ENCODE assay signal across 16 cellular contexts in genomic region chr2:170712653-170713279, GRCh38. TPM values are rescaled to one million over a fixed set of nuclear protein-coding genes. Genes with fewer than 3 reads are reported as not detected.
A peak's percentile ranks its signal among the peaks of the same experiment; 100 is the strongest.
DNase-seq lines count a peak whose midpoint lies in the region; ATAC-seq and TF ChIP-seq lines count a peak whose summit lies in the region.
"Had no signal": no experiment of that assay in that cellular context is flagged by ENCODE, and none has a peak within 500 bp of the region (broad histone marks: within the 10 kb centered on the region; RNA-seq: fewer than 3 reads in every experiment).

No MANE protein-coding gene starts in this region.

- TF ChIP-seq CTCF in GM23338 (conservative IDR thresholded peaks at IDR 0.05; ENCODE audit: low read depth in 2 of 2) (no peak), neural crest cell (conservative IDR thresholded peaks at IDR 0.05) (no peak), tibial artery (IDR thresholded peaks at IDR 0.05) (no peak)

- H3K4me2 ChIP-seq in GM23338 = peak overlapping the region; percentile 81

- intact Hi-C loops in tibial artery (cut with DNase I; ENCODE audit: low total_unique reads) = loop anchor here (10.0 kb wide), 1 partner anchor 308 kb away; no protein-coding TSS in a partner anchor

- H4K20me1 ChIP-seq in GM23338 (replicated peaks; ENCODE audit: insufficient read depth) = peaks cover 11% of the 10 kb centered on the region; the same call in 1 of the 2 replicates

- DNase-seq in T-helper 1 cell (no peak), GM23338 (ENCODE audit: low spot score) (peak; percentile 40), neural crest cell (ENCODE audit: low read depth, low spot score) (no peak), tibial artery (no peak)
- no peak for DNase-seq in effector memory CD8-positive, alpha-beta T cell
- DNase-seq: 8988T; activated CD4-positive, alpha-beta T cell treated with anti-CD3 and anti-CD28 coated beads, Interleukin-2, amount 50 U/mL, for 4 hours; GM23248; T-helper 9 cell; transverse colon had no signal

- no peak overlapping the region for H3K27ac ChIP-seq in GM23338 (ENCODE audit: low read depth)
- no peak overlapping the region for H3K27ac ChIP-seq in tibial artery
- H3K27ac ChIP-seq: GM23248, prostate gland had no signal

- H2AFZ ChIP-seq in GM23338 = peak overlapping the region; percentile 28; the same call in 1 of the 2 replicates
- H2AFZ ChIP-seq: GM23248 had no signal

- H3K27me3 Mint-ChIP-seq in T-helper 1 cell treated with Interleukin-12 subunit alpha and Interleukin-12 subunit beta and Interleukin-4 antibody, amounts not matched to agents 30 μg/mL and 1 μg/mL, for 36 hours (ENCODE audit: low read depth) = peaks cover 78% of the 10 kb centered on the region
- H3K27me3 Mint-ChIP-seq in GM23338 (ENCODE audit: insufficient read depth, low read depth, poor library complexity) (peaks cover 92% of the 10 kb centered on the region), neural crest cell (ENCODE audit: low read depth) (peaks cover 97% of the 10 kb centered on the region)
- peaks cover 66 to 81% of the 10 kb centered on the region in 2 donors for H3K27me3 Mint-ChIP-seq in effector memory CD8-positive, alpha-beta T cell

- no peaks in the 10 kb centered on the region for H3K9me3 Mint-ChIP-seq in T-helper 1 cell treated with Interleukin-12 subunit alpha and Interleukin-12 subunit beta and Interleukin-4 antibody, amounts not matched to agents 30 μg/mL and 1 μg/mL, for 36 hours
- peaks cover 6% of the 10 kb centered on the region; the same call in 2 of the 3 replicates for H3K9me3 Mint-ChIP-seq in GM23338
- no peaks in the 10 kb centered on the region for H3K9me3 Mint-ChIP-seq in effector memory CD8-positive, alpha-beta T cell
- H3K9me3 Mint-ChIP-seq in neural crest cell = peaks cover 2% of the 10 kb centered on the region

- H3K79me2 ChIP-seq in GM23338 (replicated peaks; ENCODE audit: insufficient read depth) = no peaks in the 10 kb centered on the region

- H3K36me3 Mint-ChIP-seq in T-helper 1 cell treated with Interleukin-12 subunit alpha and Interleukin-12 subunit beta and Interleukin-4 antibody, amounts not matched to agents 30 μg/mL and 1 μg/mL, for 36 hours (ENCODE audit: low read depth) = peaks cover 2% of the 10 kb centered on the region
- H3K36me3 Mint-ChIP-seq in GM23338 (ENCODE audit: low read depth) = no peaks in the 10 kb centered on the region
- peaks cover 5% of the 10 kb centered on the region for H3K36me3 Mint-ChIP-seq in effector memory CD8-positive, alpha-beta T cell (ENCODE audit: insufficient read depth)
- peaks cover 2% of the 10 kb centered on the region for H3K36me3 Mint-ChIP-seq in neural crest cell (ENCODE audit: low read depth)

- H3K4me3 ChIP-seq in GM23338 = peak overlapping the region; percentile 56
- no peak overlapping the region for H3K4me3 ChIP-seq in tibial artery
- H3K4me3 ChIP-seq: GM23248 had no signal

- H3K27ac Mint-ChIP-seq in T-helper 1 cell treated with Interleukin-12 subunit alpha and Interleukin-12 subunit beta and Interleukin-4 antibody, amounts not matched to agents 30 μg/mL and 1 μg/mL, for 36 hours = no peak overlapping the region
- H3K27ac Mint-ChIP-seq in GM23338 (no peak overlapping the region), neural crest cell (ENCODE audit: unreplicated experiment) (no peak overlapping the region)
- no peak overlapping the region for H3K27ac Mint-ChIP-seq in effector memory CD8-positive, alpha-beta T cell

- ATAC-seq in GM23338 = no peak
- no peak for ATAC-seq in effector memory CD8-positive, alpha-beta T cell (replicated peaks)
- ATAC-seq in GM18502 (IDR thresholded peaks at IDR 0.05; ENCODE audit: poor library complexity, unreplicated experiment) = no peak
- no peak for ATAC-seq in GM18861 (IDR thresholded peaks at IDR 0.05; ENCODE audit: unreplicated experiment)

- H3K4me3 Mint-ChIP-seq in T-helper 1 cell treated with Interleukin-12 subunit alpha and Interleukin-12 subunit beta and Interleukin-4 antibody, amounts not matched to agents 30 μg/mL and 1 μg/mL, for 36 hours = peak overlapping the region; percentile 14
- H3K4me3 Mint-ChIP-seq in GM23338 (peak overlapping the region; percentile 60), neural crest cell (peak overlapping the region; percentile 82)
- peak overlapping the region; percentile 51 to 53 for H3K4me3 Mint-ChIP-seq in effector memory CD8-positive, alpha-beta T cell

- no peaks in the 10 kb centered on the region for H3K9me2 ChIP-seq in GM23338 (ENCODE audit: insufficient read depth)

- H3K36me3 ChIP-seq in GM23338 (ENCODE audit: insufficient read depth) (no peaks in the 10 kb centered on the region), tibial artery (no peaks in the 10 kb centered on the region)
- H3K36me3 ChIP-seq: prostate gland, transverse colon had no signal

- H3K4me1 ChIP-seq in GM23338 (ENCODE audit: insufficient read depth) (peaks cover 40% of the 10 kb centered on the region), tibial artery (peaks cover 0 to 52% (median 48%) of the 10 kb centered on the region in 4 donors)
- H3K4me1 ChIP-seq: prostate gland had no signal

- peaks cover 4% of the 10 kb centered on the region; the same call in 1 of the 2 replicates for H3F3A ChIP-seq in GM23338 (replicated peaks; ENCODE audit: low read depth)

- H3K4me1 Mint-ChIP-seq in T-helper 1 cell treated with Interleukin-12 subunit alpha and Interleukin-12 subunit beta and Interleukin-4 antibody, amounts not matched to agents 30 μg/mL and 1 μg/mL, for 36 hours (ENCODE audit: low read depth) = peaks cover 18% of the 10 kb centered on the region
- H3K4me1 Mint-ChIP-seq in GM23338 (peaks cover 50% of the 10 kb centered on the region), neural crest cell (peaks cover 47% of the 10 kb centered on the region)
- H3K4me1 Mint-ChIP-seq in effector memory CD8-positive, alpha-beta T cell (ENCODE audit: low read depth in 2 of 2) = peaks cover 16 to 17% of the 10 kb centered on the region in 2 donors

- no peaks in the 10 kb centered on the region for H3K9me3 ChIP-seq in tibial artery
- H3K9me3 ChIP-seq: prostate gland, transverse colon had no signal

- H3K27me3 ChIP-seq in GM23338 (ENCODE audit: insufficient read depth) (peaks cover 100% of the 10 kb centered on the region), tibial artery (peaks cover 0 to 58% of the 10 kb centered on the region in 2 donors)

TF ChIP-seq in GM23338, 12 proteins besides CTCF, POLR2A, EP300 and RAD21 (continues in another document):
- TF ChIP-seq EZH2 (IDR thresholded peaks at IDR 0.05; ENCODE audit: low read depth, unreplicated experiment) = peak; percentile 96
- TF ChIP-seq ZNF331 (CRISPR knock-in tag; IDR thresholded peaks at IDR 0.05; ENCODE audit: low read depth) = no peak
- TF ChIP-seq NANOG (IDR thresholded peaks at IDR 0.05; ENCODE audit: borderline replicate concordance) = no peak
- TF ChIP-seq JUNB (IDR thresholded peaks at IDR 0.05; ENCODE audit: unreplicated experiment) = no peak

RNA-seq across cellular contexts. Expression of gene SP5, which starts 2.4 kb away (rescaled TPM):
- total RNA-seq in GM23338 (2014; rRNA removed; shearing (Covaris generic)) = 0.21 TPM in 1 of 2 replicates, not detected in the other
- 0.32 and 0.42 TPM in 2 replicates for polyA plus RNA-seq in GM23338 (2016; fragmentation: Nextera tagmentation; extraction: Ambion mirVana)
- 3.5 and 6.4 TPM in 2 replicates for total RNA-seq in neural crest cell
- total RNA-seq: GM23248 had no signal
- polyA plus RNA-seq: GM23248 had no signal

RNA-seq across cellular contexts. Expression of gene ERICH2, which starts 57.4 kb away (rescaled TPM):
- 2.1 TPM in 1 of 2 replicates, not detected in the other for total RNA-seq in GM23338 (2014; rRNA removed; shearing (Covaris generic))
- polyA plus RNA-seq in GM23338 (2016; fragmentation: Nextera tagmentation; extraction: Ambion mirVana) = 3.2 and 3.5 TPM in 2 replicates
- not detected in 2 replicates for total RNA-seq in neural crest cell
- total RNA-seq: frontal cortex, GM23248, mesenteric fat pad, transverse colon had no signal
- polyA plus RNA-seq: GM23248 had no signal

Comparison
In these comparisons a context has a peak if more than half of its experiments do, and no peak if none do; other contexts are left out.
1. H3K4me3 Mint-ChIP-seq: peak in every context shown above with its lines; median percentile 82 in neural crest cell; 60 in GM23338; 52 in effector memory CD8-positive, alpha-beta T cell; 14 in T-helper 1 cell treated with Interleukin-12 subunit alpha and Interleukin-12 subunit beta and Interleukin-4 antibody, amounts not matched to agents 30 μg/mL and 1 μg/mL, for 36 hours.